Comparison of ENCODE assay signal across 8 cellular contexts in genomic region chr14:55272415-55272786, GRCh38. TPM values are rescaled to one million over a fixed set of nuclear protein-coding genes. Genes with fewer than 3 reads are reported as not detected.
DNase-seq lines count a peak whose midpoint lies in the region; ATAC-seq and TF ChIP-seq lines count a peak whose summit lies in the region.

No MANE protein-coding gene starts in this region.

- DNase-seq in activated CD4-positive, alpha-beta T cell treated with anti-CD3 and anti-CD28 coated beads, Interleukin-2, amount 10 ng/mL, durations not matched to agents 7 days and 5 days = no peak
- DNase-seq in activated CD4-positive, alpha-beta T cell treated with anti-CD3 and anti-CD28 coated beads, Interleukin-2, amount 50 U/mL, for 4 hours = no peak
- DNase-seq in astrocyte of the cerebellum (ENCODE audit: low read depth) (no peak), thyroid gland (no peak), NCI-H526 treated with DMSO at 0.1 percent for 48 hours (lab: John Stamatoyannopoulos, UW) (no peak)
- no peak for DNase-seq in stimulated activated naive CD4-positive, alpha-beta T cell (lab: John Stamatoyannopoulos, UW)

- peak overlapping the region; percentile 79 for H3K4me3 ChIP-seq in astrocyte of the cerebellum (ENCODE audit: low read depth, low read length)
- H3K4me3 ChIP-seq in liver (ENCODE audit: low read depth in 1 of 3, low read length in 3 of 3) = peak overlapping the region; percentile 78 to 97 (median 89)
- H3K4me3 ChIP-seq in thyroid gland (replicated peaks in 1 of 3) = peak overlapping the region; percentile 87 to 95 (median 93)

- H3K27me3 ChIP-seq in liver (ENCODE audit: control insufficient read depth in 4 of 4, insufficient read depth in 4 of 4, low read length in 3 of 4) = no peaks in the 10 kb centered on the region
- H3K27me3 ChIP-seq in thyroid gland = no peaks in the 10 kb centered on the region

- H3K9me3 ChIP-seq in liver (ENCODE audit: control insufficient read depth in 4 of 4, low read length in 3 of 4) (no peaks in the 10 kb centered on the region), thyroid gland (no peaks in the 10 kb centered on the region)

- intact Hi-C loops in thyroid gland (cut with DNase I) = no loop called here

- peak overlapping the region; percentile 86 to 94 for H3K27ac ChIP-seq in liver (ENCODE audit: low read depth in 1 of 2, low read length in 2 of 2)
- H3K27ac ChIP-seq in thyroid gland = peak overlapping the region; percentile 94 to 96 (median 96)

- H3K36me3 ChIP-seq in liver (ENCODE audit: control insufficient read depth in 4 of 4, insufficient read depth in 3 of 4, low read depth in 1 of 4, low read length in 3 of 4) (no peaks in the 10 kb centered on the region), thyroid gland (no peaks in the 10 kb centered on the region)

- no peaks in the 10 kb centered on the region for H3K9me3 Mint-ChIP-seq in activated CD4-positive, alpha-beta T cell treated with anti-CD3 and anti-CD28 coated beads, Interleukin-2, amount 10 ng/mL, durations not matched to agents 7 days and 5 days

- TF ChIP-seq POLR2A in thyroid gland (IDR thresholded peaks at IDR 0.05) = no peak

- peak overlapping the region; percentile 96 for H3K27ac Mint-ChIP-seq in activated CD4-positive, alpha-beta T cell treated with anti-CD3 and anti-CD28 coated beads, Interleukin-2, amount 10 ng/mL, durations not matched to agents 7 days and 5 days

- in situ Hi-C loops in astrocyte of the cerebellum (cut with HindIII; ENCODE audit: low sequenced_read_pairs) = no loop called here

- POLR2A ChIA-PET in activated CD4-positive, alpha-beta T cell treated with anti-CD3 and anti-CD28 coated beads, Interleukin-2, amount 10 ng/mL, durations not matched to agents 7 days and 5 days (lab: Charles Lee) = no interaction called here

- TF ChIP-seq RAD21 in liver (IDR thresholded peaks at IDR 0.05) = no peak

- H3K27me3 Mint-ChIP-seq in activated CD4-positive, alpha-beta T cell treated with anti-CD3 and anti-CD28 coated beads, Interleukin-2, amount 10 ng/mL, durations not matched to agents 7 days and 5 days = no peaks in the 10 kb centered on the region

- H3K36me3 Mint-ChIP-seq in activated CD4-positive, alpha-beta T cell treated with anti-CD3 and anti-CD28 coated beads, Interleukin-2, amount 10 ng/mL, durations not matched to agents 7 days and 5 days (ENCODE audit: low read depth) = peaks cover 9% of the 10 kb centered on the region

- no peak for ATAC-seq in GM21825 (IDR thresholded peaks at IDR 0.05; ENCODE audit: unreplicated experiment)

- peak overlapping the region; percentile 69 to 81 for H3K9ac ChIP-seq in liver (ENCODE audit: low read depth in 1 of 2, low read length in 2 of 2)

- H3K4me1 ChIP-seq in liver (ENCODE audit: control insufficient read depth in 4 of 4, insufficient read depth in 4 of 4, low read length in 3 of 4) (peaks cover 4 to 22% (median 13%) of the 10 kb centered on the region in 4 donors), thyroid gland (peaks cover 40 to 54% of the 10 kb centered on the region in 2 donors)

- WGBS in liver = 5% methylated on average over 1 of the region's 1 CpG
- WGBS in thyroid gland, 2 donors = 2 to 4% methylated on average over 1 of the region's 1 CpG

- H3K4me3 Mint-ChIP-seq in activated CD4-positive, alpha-beta T cell treated with anti-CD3 and anti-CD28 coated beads, Interleukin-2, amount 10 ng/mL, durations not matched to agents 7 days and 5 days = peak overlapping the region; percentile 81

- peaks cover 55% of the 10 kb centered on the region for H3K4me1 Mint-ChIP-seq in activated CD4-positive, alpha-beta T cell treated with anti-CD3 and anti-CD28 coated beads, Interleukin-2, amount 10 ng/mL, durations not matched to agents 7 days and 5 days

- TF ChIP-seq CTCF in astrocyte of the cerebellum (IDR thresholded peaks at IDR 0.05; ENCODE audit: low read depth, low read length, missing control alignments) (no peak), liver (IDR thresholded peaks at IDR 0.05; ENCODE audit: low read depth, low read length, missing input control) (no peak), thyroid gland (IDR thresholded peaks at IDR 0.05) (no peak)

- CTCF ChIA-PET in activated CD4-positive, alpha-beta T cell treated with anti-CD3 and anti-CD28 coated beads, Interleukin-2, amount 10 ng/mL, durations not matched to agents 7 days and 5 days (lab: Charles Lee) = interaction anchor here (0.7 to 3.6 kb wide), 6 partner anchors 9 to 308 kb away, joined by 3 to 30 read pairs (median 4); no protein-coding TSS in a partner anchor

TF ChIP-seq in liver, 16 proteins besides CTCF, POLR2A, EP300 and RAD21:
- TF ChIP-seq FOXA1 (IDR thresholded peaks at IDR 0.05) = no peak
- no peak for TF ChIP-seq JUND (IDR thresholded peaks at IDR 0.05)
- no peak for TF ChIP-seq HNF4A (conservative IDR thresholded peaks at IDR 0.05)
- no peak for TF ChIP-seq SP1 (IDR thresholded peaks at IDR 0.05)
- TF ChIP-seq RXRA (IDR thresholded peaks at IDR 0.05) = no peak
- TF ChIP-seq GABPA (IDR thresholded peaks at IDR 0.05 in 1 of 2, conservative IDR thresholded peaks at IDR 0.05 in 1 of 2) = no peak
- TF ChIP-seq ATF3 (IDR thresholded peaks at IDR 0.05) = no peak
- TF ChIP-seq NR2F2 (IDR thresholded peaks at IDR 0.05) = no peak
- no peak for TF ChIP-seq ZBTB33 (IDR thresholded peaks at IDR 0.05)
- no peak for TF ChIP-seq MAX (IDR thresholded peaks at IDR 0.05)
- TF ChIP-seq REST (IDR thresholded peaks at IDR 0.05) = no peak
- TF ChIP-seq EGR1 (IDR thresholded peaks at IDR 0.05; ENCODE audit: low read depth in 2 of 2) = no peak
- TF ChIP-seq HNF4G (IDR thresholded peaks at IDR 0.05) = no peak
- no peak for TF ChIP-seq TAF1 (conservative IDR thresholded peaks at IDR 0.05)
- TF ChIP-seq FOXA2 (IDR thresholded peaks at IDR 0.05) = no peak
- no peak for TF ChIP-seq YY1 (IDR thresholded peaks at IDR 0.05)

RNA-seq across cellular contexts. Expression of gene FBXO34, which starts 1.2 kb away (rescaled TPM):
- 10 to 100 TPM; 23.0 to 23.6 TPM for total RNA-seq in activated CD4-positive, alpha-beta T cell treated with anti-CD3 and anti-CD28 coated beads, Interleukin-2, amount 10 ng/mL, durations not matched to agents 7 days and 5 days
- total RNA-seq in liver (10 to 100 TPM; 14.1 to 25.8 TPM), thyroid gland (10 to 100 TPM; 60.0 to 88.5 (median 81.9) TPM)
- 1 to 10 TPM; 4.2 to 6.1 TPM for polyA plus RNA-seq in liver
